In genomic region chr2:232316382-232317190, GRCh38 we compare ENCODE assay signal across 11 cellular contexts.
A peak's percentile ranks its signal among the peaks of the same experiment; 100 is the strongest.
DNase-seq lines count a peak whose midpoint lies in the region; ATAC-seq and TF ChIP-seq lines count a peak whose summit lies in the region.
"Had no signal": no experiment of that assay in that cellular context is flagged by ENCODE, and none has a peak within 500 bp of the region (broad histone marks: within the 10 kb centered on the region; RNA-seq: fewer than 3 reads in every experiment).

No MANE protein-coding gene starts in this region.

- peaks cover 32% of the 10 kb centered on the region for H3K4me1 ChIP-seq in mammary epithelial cell (ENCODE audit: insufficient read depth, low read length)
- H3K4me1 ChIP-seq in upper lobe of right lung: peaks cover 16% of the 10 kb centered on the region
- H3K4me1 ChIP-seq in neural progenitor cell: no peaks in the 10 kb centered on the region

- peak overlapping the region; percentile 75 to 79 for H3K4me3 Mint-ChIP-seq in activated T-cell treated with anti-CD3 and anti-CD28 coated beads, Interleukin-2, amount 50 U/mL, for 72 hours
- no peak overlapping the region for H3K4me3 Mint-ChIP-seq in activated T-cell treated with anti-CD3 and anti-CD28 coated beads, Interleukin-2, amount 50 U/mL, for 4 hours
- H3K4me3 Mint-ChIP-seq in neural progenitor cell (no peak overlapping the region), mesothelial cell of epicardium (no peak overlapping the region)

- BruUV-seq in mammary epithelial cell (replicated peaks; lab: Mats Ljungman, UMichigan): no TSS peak

- intact Hi-C loops in mammary epithelial cell (cut with micrococcal nuclease) (no loop called here), upper lobe of right lung (cut with DNase I) (no loop called here)

- H3K9me3 ChIP-seq in mammary epithelial cell (replicated peaks; ENCODE audit: insufficient read depth, low read length) (no peaks in the 10 kb centered on the region), upper lobe of right lung (no peaks in the 10 kb centered on the region), neural progenitor cell (ENCODE audit: low read depth) (peaks cover 16% of the 10 kb centered on the region)

- H3K27me3 ChIP-seq in mammary epithelial cell (ENCODE audit: insufficient read depth, low read length) (no peaks in the 10 kb centered on the region), upper lobe of right lung (no peaks in the 10 kb centered on the region), neural progenitor cell (no peaks in the 10 kb centered on the region)
- H3K27me3 ChIP-seq: tibial nerve had no signal

- peak overlapping the region; percentile 63 for H3K4me2 ChIP-seq in mammary epithelial cell (ENCODE audit: insufficient read depth, low read depth, low read length)
- H3K4me2 ChIP-seq in neural progenitor cell: no peak overlapping the region

- H4K20me1 ChIP-seq in mammary epithelial cell (ENCODE audit: insufficient read depth, low read length): no peaks in the 10 kb centered on the region
- H4K20me1 ChIP-seq in neural progenitor cell (ENCODE audit: low read depth): no peaks in the 10 kb centered on the region

- H3K27ac ChIP-seq in mammary epithelial cell (ENCODE audit: insufficient read depth, low read depth, low read length): peak overlapping the region; percentile 73
- H3K27ac ChIP-seq in upper lobe of right lung: peak overlapping the region; percentile 75
- no peak overlapping the region for H3K27ac ChIP-seq in neural progenitor cell

- TF ChIP-seq CTCF in mammary epithelial cell (conservative IDR thresholded peaks at IDR 0.05 in 1 of 2, IDR thresholded peaks at IDR 0.05 in 1 of 2; ENCODE audit: extremely low read depth in 1 of 2, insufficient read depth in 1 of 2, low read depth in 1 of 2, low read length in 2 of 2): no peak
- TF ChIP-seq CTCF in upper lobe of right lung (IDR thresholded peaks at IDR 0.05): no peak
- no peak for TF ChIP-seq CTCF in neural progenitor cell (IDR thresholded peaks at IDR 0.05)
- no peak for TF ChIP-seq CTCF in mesothelial cell of epicardium (IDR thresholded peaks at IDR 0.05; ENCODE audit: unreplicated experiment)

- H3K9me3 Mint-ChIP-seq in activated T-cell treated with anti-CD3 and anti-CD28 coated beads, Interleukin-2, amount 50 U/mL, for 72 hours: peaks cover 9 to 10% of the 10 kb centered on the region in 2 donors
- H3K9me3 Mint-ChIP-seq in activated T-cell treated with anti-CD3 and anti-CD28 coated beads, Interleukin-2, amount 50 U/mL, for 4 hours: peaks cover 5% of the 10 kb centered on the region
- H3K9me3 Mint-ChIP-seq in neural progenitor cell: peaks cover 20% of the 10 kb centered on the region
- H3K9me3 Mint-ChIP-seq in mesothelial cell of epicardium: peaks cover 22% of the 10 kb centered on the region

- 91% methylated on average over 11 of the region's 11 CpGs for WGBS in mammary epithelial cell (ENCODE audit: low coverage, missing lambda C conversion rate)

- peak overlapping the region; percentile 85 for H2AFZ ChIP-seq in mammary epithelial cell (ENCODE audit: low read depth, low read length)
- H2AFZ ChIP-seq in neural progenitor cell (replicated peaks): no peak overlapping the region

- in situ Hi-C loops in mammary epithelial cell (cut with MboI; ENCODE audit: low sequenced_read_pairs in 2 of 2): no loop called here

- CTCF ChIA-PET in mammary epithelial cell (lab: Charles Lee; ENCODE audit: low non-redundant PET): interaction anchor here (1.6 kb wide), 1 partner anchor 24 kb away, joined by 3 read pairs; no protein-coding TSS in a partner anchor

- H3F3A ChIP-seq in neural progenitor cell (ENCODE audit: low read depth): no peaks in the 10 kb centered on the region

- peaks cover 64% of the 10 kb centered on the region for H3K4me1 Mint-ChIP-seq in activated T-cell treated with anti-CD3 and anti-CD28 coated beads, Interleukin-2, amount 50 U/mL, for 72 hours (ENCODE audit: low read depth)
- peaks cover 90% of the 10 kb centered on the region for H3K4me1 Mint-ChIP-seq in activated T-cell treated with anti-CD3 and anti-CD28 coated beads, Interleukin-2, amount 50 U/mL, for 4 hours (ENCODE audit: low read depth)
- H3K4me1 Mint-ChIP-seq in neural progenitor cell (peaks cover 9% of the 10 kb centered on the region), mesothelial cell of epicardium (peaks cover 11% of the 10 kb centered on the region)

- H3K9ac ChIP-seq in mammary epithelial cell (ENCODE audit: insufficient read depth, low read length): no peak overlapping the region
- no peak overlapping the region for H3K9ac ChIP-seq in neural progenitor cell

- no peaks in the 10 kb centered on the region for H3K36me3 ChIP-seq in mammary epithelial cell (ENCODE audit: insufficient read depth, low read length)
- H3K36me3 ChIP-seq in upper lobe of right lung: no peaks in the 10 kb centered on the region
- H3K36me3 ChIP-seq in neural progenitor cell: peaks cover 3% of the 10 kb centered on the region

- dilution Hi-C loops in mammary epithelial cell (cut with HindIII; ENCODE audit: low sequenced_read_pairs): no loop called here

- peak overlapping the region; percentile 89 for H3K27ac Mint-ChIP-seq in activated T-cell treated with anti-CD3 and anti-CD28 coated beads, Interleukin-2, amount 50 U/mL, for 72 hours
- H3K27ac Mint-ChIP-seq in neural progenitor cell (no peak overlapping the region), mesothelial cell of epicardium (no peak overlapping the region)

- peaks cover 13 to 25% of the 10 kb centered on the region in 2 donors for H3K36me3 Mint-ChIP-seq in activated T-cell treated with anti-CD3 and anti-CD28 coated beads, Interleukin-2, amount 50 U/mL, for 72 hours (ENCODE audit: insufficient read depth in 2 of 2)
- peaks cover 6% of the 10 kb centered on the region for H3K36me3 Mint-ChIP-seq in activated T-cell treated with anti-CD3 and anti-CD28 coated beads, Interleukin-2, amount 50 U/mL, for 4 hours (ENCODE audit: insufficient read depth)
- H3K36me3 Mint-ChIP-seq in neural progenitor cell (peaks cover 10% of the 10 kb centered on the region), mesothelial cell of epicardium (peaks cover 23% of the 10 kb centered on the region)

- no peak for ATAC-seq in activated T-cell treated with anti-CD3 and anti-CD28 coated beads, Interleukin-2, amount 50 U/mL, for 72 hours (replicated peaks in 1 of 2)
- ATAC-seq in activated T-cell treated with anti-CD3 and anti-CD28 coated beads, Interleukin-2, amount 50 U/mL, for 4 hours: no peak
- ATAC-seq in upper lobe of right lung: peak; percentile 5

- H3K79me2 ChIP-seq in mammary epithelial cell (ENCODE audit: insufficient read depth, low read length) (no peaks in the 10 kb centered on the region), neural progenitor cell (ENCODE audit: low read depth) (no peaks in the 10 kb centered on the region)

- DNase-seq in activated T-cell treated with anti-CD3 and anti-CD28 coated beads, Interleukin-2, amount 50 U/mL, for 72 hours: no peak
- no peak for DNase-seq in activated T-cell treated with anti-CD3 and anti-CD28 coated beads, Interleukin-2, amount 50 U/mL, for 4 hours
- DNase-seq in mammary epithelial cell (no peak), myocyte (ENCODE audit: low read depth) (peak; percentile 92), upper lobe of right lung (no peak), neural progenitor cell (ENCODE audit: low spot score) (no peak), cerebellar cortex (ENCODE audit: low spot score) (no peak), mesothelial cell of epicardium (ENCODE audit: low spot score in 2 of 2, unreplicated experiment in 2 of 2) (no peak)
- DNase-seq: NCI-H1436, RPMI8226 had no signal

- H3K4me3 ChIP-seq in mammary epithelial cell (replicated peaks in 1 of 3; ENCODE audit: insufficient read depth in 1 of 3, low read depth in 2 of 3, low read length in 3 of 3) (no peak overlapping the region), upper lobe of right lung (no peak overlapping the region), neural progenitor cell (no peak overlapping the region)
- H3K4me3 ChIP-seq: tibial nerve had no signal

- no peaks in the 10 kb centered on the region for H3K27me3 Mint-ChIP-seq in activated T-cell treated with anti-CD3 and anti-CD28 coated beads, Interleukin-2, amount 50 U/mL, for 72 hours (ENCODE audit: low read depth)
- H3K27me3 Mint-ChIP-seq in activated T-cell treated with anti-CD3 and anti-CD28 coated beads, Interleukin-2, amount 50 U/mL, for 4 hours (ENCODE audit: low read depth): no peaks in the 10 kb centered on the region
- H3K27me3 Mint-ChIP-seq in neural progenitor cell (ENCODE audit: insufficient read depth, low read depth): peaks cover 2% of the 10 kb centered on the region
- no peaks in the 10 kb centered on the region for H3K27me3 Mint-ChIP-seq in mesothelial cell of epicardium (ENCODE audit: low read depth)

Comparison
In these comparisons a context has a peak if more than half of its experiments do, and no peak if none do; other contexts are left out.
1. H3K4me3 Mint-ChIP-seq: peak in activated T-cell treated with anti-CD3 and anti-CD28 coated beads, Interleukin-2, amount 50 U/mL, for 72 hours (2 of 2); none in activated T-cell treated with anti-CD3 and anti-CD28 coated beads, Interleukin-2, amount 50 U/mL, for 4 hours (single experiment), neural progenitor cell (single experiment) and mesothelial cell of epicardium (single experiment).